In the genomic region with DNA sequence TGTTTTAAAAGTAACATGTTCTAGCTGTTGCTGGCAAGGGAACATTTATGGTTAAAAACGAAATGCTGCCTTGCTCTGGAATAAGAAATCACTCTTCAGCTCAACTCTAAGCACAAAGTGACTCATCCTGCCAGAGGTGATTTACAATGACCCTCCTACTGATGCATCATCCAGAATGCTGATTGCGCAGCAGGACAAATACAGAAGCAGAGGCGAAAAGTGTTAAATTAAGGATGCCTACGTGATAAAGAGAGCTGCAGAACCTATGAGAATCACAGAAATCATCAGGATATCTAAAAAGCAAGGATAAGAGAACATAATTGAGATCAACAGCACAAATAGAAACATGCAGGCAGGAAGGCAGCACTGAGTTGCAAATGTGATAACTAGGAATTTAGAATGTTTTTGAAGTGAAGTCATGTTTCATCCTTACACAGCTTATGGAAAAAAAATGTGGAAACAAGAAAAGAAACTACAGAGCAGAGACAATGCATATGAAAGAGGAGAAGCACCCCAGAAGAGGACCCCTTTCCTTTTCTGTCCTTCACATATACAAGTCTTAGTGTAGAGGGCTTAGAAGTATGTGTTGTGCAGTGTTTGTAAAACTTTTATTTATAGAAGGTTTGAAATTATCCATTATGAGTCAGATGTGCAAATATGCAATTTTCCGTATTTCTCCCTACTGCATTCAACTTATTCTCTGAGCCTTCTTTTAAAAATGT, we compare ENCODE assay signal across 12 cellular contexts.
DNase-seq lines count a peak whose midpoint lies in the region; ATAC-seq, FAIRE-seq and TF ChIP-seq lines count a peak whose summit lies in the region.
"Had no signal": no experiment of that assay in that cellular context is flagged by ENCODE, and none has a peak within 500 bp of the region (broad histone marks: within the 10 kb centered on the region; RNA-seq: fewer than 3 reads in every experiment).

No MANE protein-coding gene starts in this region.

- H3K9me3 ChIP-seq in BE2C: no peaks in the 10 kb centered on the region; the same call in none of the 2 replicates

- no peak for TF ChIP-seq CTCF in BE2C (IDR thresholded peaks at IDR 0.05; ENCODE audit: low read depth, low read length)

- FAIRE-seq in HTR-8/SVneo (lab: Jason Lieb, UNC): peak; percentile 90

- H3K4me1 ChIP-seq in BE2C: no peaks in the 10 kb centered on the region

- H3K27me3 ChIP-seq in BE2C: no peaks in the 10 kb centered on the region

- in situ Hi-C loops in ACHN (cut with HindIII; ENCODE audit: low pct_ligation_motif_present, low pct_unique_long_range_greater_than_20kb, low sequenced_read_pairs): no loop called here

- no peaks in the 10 kb centered on the region for H3K36me3 ChIP-seq in BE2C

- H3K4me3 ChIP-seq in BE2C (ENCODE audit: low read depth, low read length): no peak overlapping the region

- ATAC-seq in HG02588 (IDR thresholded peaks at IDR 0.05; ENCODE audit: unreplicated experiment): no peak
- ATAC-seq: natural killer cell treated with Interleukin-12 subunit alpha and Interleukin-12 subunit beta and Interleukin-15 and Interleukin-18, amount 100 ng/mL, for 72 hours had no signal

- DNase-seq in ACHN: peak; percentile 78
- peak; percentile 82 for DNase-seq in HTR-8/SVneo (ENCODE audit: insufficient read length, low spot score)
- peak; percentile 77 for DNase-seq in astrocyte of the hippocampus (ENCODE audit: low read depth, low spot score)
- peak; percentile 78 for DNase-seq in kidney glomerular epithelial cell (lab: John Stamatoyannopoulos, UW)
- no peak for DNase-seq in stimulated activated CD4-positive, alpha-beta T cell treated with anti-CD3 and anti-CD28 coated beads, Interleukin-4, amount 100 ng/mL, for 24 hours
- DNase-seq in BE2C: no peak
- no peak for DNase-seq in ureter (ENCODE audit: low spot score)
- DNase-seq: activated CD4-positive, alpha-beta T cell treated with anti-CD3 and anti-CD28 coated beads, Interleukin-2, amount 10 ng/mL, durations not matched to agents 24 days and 14 days; CD4-positive, alpha-beta memory T cell; stimulated activated CD8-positive, alpha-beta memory T cell treated with anti-CD3 and anti-CD28 coated beads, Interleukin-4, amount 100 ng/mL, for 48 hours had no signal

Comparison
In these comparisons a context has a peak if more than half of its experiments do, and no peak if none do; other contexts are left out.
1. DNase-seq: peak in ACHN (single experiment), HTR-8/SVneo (single experiment), astrocyte of the hippocampus (single experiment) and kidney glomerular epithelial cell (single experiment); none in stimulated activated CD4-positive, alpha-beta T cell treated with anti-CD3 and anti-CD28 coated beads, Interleukin-4, amount 100 ng/mL, for 24 hours (single experiment), BE2C (single experiment) and ureter (single experiment).